ENCODE assay signal across 20 cellular contexts in genomic region chr9:70474413-70474812, GRCh38. TPM values are rescaled to one million over a fixed set of nuclear protein-coding genes. Genes with fewer than 3 reads are reported as not detected.
A peak's percentile ranks its signal among the peaks of the same experiment; 100 is the strongest.
DNase-seq lines count a peak whose midpoint lies in the region; ATAC-seq and TF ChIP-seq lines count a peak whose summit lies in the region.
"Had no signal": no experiment of that assay in that cellular context is flagged by ENCODE, and none has a peak within 500 bp of the region (broad histone marks: within the 10 kb centered on the region; RNA-seq: fewer than 3 reads in every experiment).

No MANE protein-coding gene starts in this region.

- no peaks in the 10 kb centered on the region for H3K79me2 ChIP-seq in parathyroid adenoma

- H3K27ac Mint-ChIP-seq in CD4-positive, alpha-beta memory T cell: no peak overlapping the region

- H3K27me3 ChIP-seq in heart left ventricle: no peaks in the 10 kb centered on the region
- H3K27me3 ChIP-seq in gastroesophageal sphincter: no peaks in the 10 kb centered on the region
- no peaks in the 10 kb centered on the region for H3K27me3 ChIP-seq in parathyroid adenoma (ENCODE audit: control insufficient read depth, insufficient read depth, low read length)
- H3K27me3 ChIP-seq in uterus: no peaks in the 10 kb centered on the region
- H3K27me3 ChIP-seq in CD4-positive, alpha-beta memory T cell (ENCODE audit: insufficient read depth, low read length): no peaks in the 10 kb centered on the region
- H3K27me3 ChIP-seq: BLaER1 had no signal

- no peak overlapping the region for H3K4me3 Mint-ChIP-seq in CD4-positive, alpha-beta memory T cell
- H3K4me3 Mint-ChIP-seq: mesothelial cell of epicardium had no signal

- TF ChIP-seq CTCF in heart left ventricle (IDR thresholded peaks at IDR 0.05) (no peak), gastroesophageal sphincter (IDR thresholded peaks at IDR 0.05) (no peak), parathyroid adenoma (IDR thresholded peaks at IDR 0.05) (no peak), uterus (IDR thresholded peaks at IDR 0.05) (no peak)

- peaks cover 0 to 2% of the 10 kb centered on the region in 2 donors for H3K27me3 Mint-ChIP-seq in CD4-positive, alpha-beta memory T cell

- DNase-seq in heart left ventricle: no peak
- no peak for DNase-seq in left cardiac atrium
- no peak for DNase-seq in uterus
- DNase-seq in CD4-positive, alpha-beta memory T cell: no peak
- DNase-seq: activated naive CD4-positive, alpha-beta T cell; aorta; GOT3; hippocampal formation; islet precursor cell; Kasumi-1; NCI-H774; PC-3; stimulated activated CD4-positive, alpha-beta T cell treated with anti-CD3 and anti-CD28 coated beads, Interleukin-12 subunit alpha, Interleukin-12 subunit beta, amount 100 ng/mL, for 4 hours had no signal

- peaks cover 15 to 24% (median 18%) of the 10 kb centered on the region in 4 donors for H3K4me1 Mint-ChIP-seq in CD4-positive, alpha-beta memory T cell

- no peak overlapping the region for H2AFZ ChIP-seq in parathyroid adenoma

- H3K4me1 ChIP-seq in heart left ventricle (peaks cover 14 to 99% (median 55%) of the 10 kb centered on the region in 12 donors), gastroesophageal sphincter (peaks cover 29 to 88% (median 48%) of the 10 kb centered on the region in 3 donors), parathyroid adenoma (peaks cover 10% of the 10 kb centered on the region), uterus (peaks cover 8 to 25% of the 10 kb centered on the region in 2 donors)
- H3K4me1 ChIP-seq in CD4-positive, alpha-beta memory T cell (ENCODE audit: insufficient read depth, low read length): peaks cover 17% of the 10 kb centered on the region
- H3K4me1 ChIP-seq: BLaER1 had no signal

- H3K9me3 ChIP-seq in heart left ventricle: no peaks in the 10 kb centered on the region
- no peaks in the 10 kb centered on the region for H3K9me3 ChIP-seq in gastroesophageal sphincter
- H3K9me3 ChIP-seq in parathyroid adenoma (ENCODE audit: control insufficient read depth, low read length): no peaks in the 10 kb centered on the region
- no peaks in the 10 kb centered on the region for H3K9me3 ChIP-seq in uterus
- H3K9me3 ChIP-seq in CD4-positive, alpha-beta memory T cell (ENCODE audit: control insufficient read depth in 1 of 2, low read length in 2 of 2): no peaks in the 10 kb centered on the region
- H3K9me3 ChIP-seq: A549, BLaER1 had no signal

- no peak overlapping the region for H3K9ac ChIP-seq in parathyroid adenoma
- H3K9ac ChIP-seq: BLaER1 had no signal

- no peak for ATAC-seq in heart left ventricle
- no peak for ATAC-seq in left cardiac atrium
- ATAC-seq in gastroesophageal sphincter: no peak
- no peak for ATAC-seq in HG03442 (IDR thresholded peaks at IDR 0.05; ENCODE audit: unreplicated experiment)
- no peak for ATAC-seq in HG02870 (IDR thresholded peaks at IDR 0.05; ENCODE audit: unreplicated experiment)
- ATAC-seq: A549, PC-3 had no signal

- no peak overlapping the region for H3K4me2 ChIP-seq in parathyroid adenoma (ENCODE audit: low read length)
- H3K4me2 ChIP-seq: A549, BLaER1 had no signal

- H3K27ac ChIP-seq in heart left ventricle (peak overlapping the region in 11 of 12 donors; percentile 20 to 95 (median 55)), gastroesophageal sphincter (peak overlapping the region; percentile 80 to 98 (median 91)), parathyroid adenoma (peak overlapping the region; percentile 47), uterus (peak overlapping the region; percentile 65 to 90)
- H3K27ac ChIP-seq in CD4-positive, alpha-beta memory T cell (ENCODE audit: low read depth, low read length): no peak overlapping the region
- H3K27ac ChIP-seq: BLaER1 had no signal

- TF ChIP-seq POLR2A in heart left ventricle (IDR thresholded peaks at IDR 0.05) (no peak), gastroesophageal sphincter (IDR thresholded peaks at IDR 0.05) (no peak), uterus (IDR thresholded peaks at IDR 0.05) (no peak)

- 93 to 100% (median 96%) methylated on average over 2 of the region's 2 CpGs for WGBS in heart left ventricle, 4 donors
- 93% methylated on average over 2 of the region's 2 CpGs; no CpG with 5 or more reads in 1 of the 2 donors for WGBS in gastroesophageal sphincter (ENCODE audit: low coverage in 1 of 2), 2 donors

- H3K36me3 Mint-ChIP-seq in CD4-positive, alpha-beta memory T cell: no peaks in the 10 kb centered on the region
- H3K36me3 Mint-ChIP-seq: mesothelial cell of epicardium had no signal

- POLR2A ChIA-PET in CD4-positive, alpha-beta memory T cell (lab: Charles Lee; ENCODE audit: partially characterized antibody): no interaction called here

- H3K4me3 ChIP-seq in heart left ventricle (no peak overlapping the region), gastroesophageal sphincter (no peak overlapping the region), parathyroid adenoma (ENCODE audit: low read depth, low read length) (no peak overlapping the region), uterus (no peak overlapping the region)
- no peak overlapping the region for H3K4me3 ChIP-seq in CD4-positive, alpha-beta memory T cell (ENCODE audit: low read length in 2 of 2)
- H3K4me3 ChIP-seq: A549, BLaER1 had no signal

- H3K36me3 ChIP-seq in heart left ventricle (no peaks in the 10 kb centered on the region), gastroesophageal sphincter (no peaks in the 10 kb centered on the region), parathyroid adenoma (ENCODE audit: control insufficient read depth, insufficient read depth, low read length) (no peaks in the 10 kb centered on the region), uterus (no peaks in the 10 kb centered on the region)
- H3K36me3 ChIP-seq in CD4-positive, alpha-beta memory T cell (ENCODE audit: insufficient read depth, low read length): no peaks in the 10 kb centered on the region
- H3K36me3 ChIP-seq: BLaER1 had no signal

- CTCF ChIA-PET in CD4-positive, alpha-beta memory T cell (lab: Charles Lee; ENCODE audit: partially characterized antibody): interaction anchor here (0.8 to 3.8 kb wide), 4 partner anchors 11 to 126 kb away, joined by 3 to 18 read pairs (median 4); no protein-coding TSS in a partner anchor

- H3K9me3 Mint-ChIP-seq in CD4-positive, alpha-beta memory T cell: no peaks in the 10 kb centered on the region

- TF ChIP-seq EP300 in gastroesophageal sphincter (IDR thresholded peaks at IDR 0.05): no peak

- intact Hi-C loops in heart left ventricle (cut with DNase I): loop anchor here in 1 of 10 donors (5.0 kb wide), 1 partner anchor 37 kb away; no protein-coding TSS in a partner anchor
- intact Hi-C loops in left cardiac atrium (cut with DNase I): loop anchor here in 1 of 2 donors (5.0 kb wide), 1 partner anchor 37 kb away; no protein-coding TSS in a partner anchor
- intact Hi-C loops in uterus (cut with DNase I; ENCODE audit: low total_unique reads): no loop called here
- intact Hi-C loops in CD4-positive, alpha-beta memory T cell (cut with micrococcal nuclease): no loop called here

RNA-seq across cellular contexts. Expression of gene KLF9, which starts 60.0 kb away (rescaled TPM):
- total RNA-seq in heart left ventricle: 10 to 100 TPM; 28.7 to 74.8 (median 46.0) TPM
- polyA plus RNA-seq in heart left ventricle: 10 to 100 TPM; 25.8 to 53.6 TPM
- 10 to 100 TPM; 56.2 to 78.9 TPM for total RNA-seq in left cardiac atrium
- 100 to 1,000 TPM; 117 to 224 (median 154) TPM for total RNA-seq in gastroesophageal sphincter
- 100 to 1,000 TPM in 2 of 4 donors, 10 to 100 TPM in 2; 19.1 to 146 (median 98.7) TPM for total RNA-seq in uterus
- 10 to 100 TPM; 18.6 to 20.6 TPM for total RNA-seq in CD4-positive, alpha-beta memory T cell
- 1 to 10 TPM; 1.3 to 4.1 TPM for polyA plus RNA-seq in CD4-positive, alpha-beta memory T cell
